ENCODE assay signal across 8 cellular contexts in the genomic region with DNA sequence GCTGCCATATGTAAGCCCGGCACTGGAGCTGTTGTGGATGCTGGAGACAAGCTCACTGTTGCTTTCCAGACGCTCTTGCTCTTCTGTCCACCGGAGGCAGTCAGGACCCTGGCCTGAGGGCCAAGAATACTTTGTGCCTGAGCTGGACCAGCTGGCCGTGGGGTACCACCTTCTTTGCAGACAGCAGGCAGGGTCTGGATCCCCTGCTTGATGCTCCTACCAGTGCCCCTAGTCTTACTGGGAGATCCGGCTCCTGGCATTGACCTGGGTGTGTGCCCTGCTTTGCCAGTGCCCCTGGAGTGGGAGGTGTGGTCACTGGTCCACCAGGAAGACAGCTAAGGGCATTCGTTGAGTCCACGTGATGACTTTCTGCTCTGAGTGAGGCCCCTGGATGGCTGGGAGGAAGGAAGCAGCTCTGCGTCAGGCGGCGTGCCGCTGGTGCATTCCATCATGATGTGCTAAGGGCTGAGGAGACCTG. TPM values are rescaled to one million over a fixed set of nuclear protein-coding genes. Genes with fewer than 3 reads are reported as not detected.
DNase-seq lines count a peak whose midpoint lies in the region; ATAC-seq and TF ChIP-seq lines count a peak whose summit lies in the region.

No MANE protein-coding gene starts in this region.

- H3K27ac ChIP-seq in SU-DHL-6 (ENCODE audit: low read depth, low read length) (no peak overlapping the region), thyroid gland (peak overlapping the region in 2 of 3 donors; percentile 61 to 82)

- ATAC-seq in GM21723 (IDR thresholded peaks at IDR 0.05; ENCODE audit: unreplicated experiment) = no peak

- no peak overlapping the region for H2AFZ ChIP-seq in SU-DHL-6 (ENCODE audit: low read depth, low read length, severe bottlenecking)

- TF ChIP-seq POLR2A in thyroid gland (IDR thresholded peaks at IDR 0.05) = no peak

- no peaks in the 10 kb centered on the region for H4K20me1 ChIP-seq in SU-DHL-6 (ENCODE audit: low read depth, low read length)

- H3K4me1 ChIP-seq in thyroid gland = peaks cover 13 to 50% of the 10 kb centered on the region in 2 donors

- H3F3A ChIP-seq in SU-DHL-6 (ENCODE audit: insufficient read depth) = no peaks in the 10 kb centered on the region

- H3K27me3 ChIP-seq in SU-DHL-6 (ENCODE audit: low read length) (no peaks in the 10 kb centered on the region), thyroid gland (no peaks in the 10 kb centered on the region)

- peak; percentile 55 for DNase-seq in activated effector memory CD4-positive, alpha-beta T cell treated with anti-CD3 and anti-CD28 coated beads, Interleukin-2, amount 50 U/mL, for 16 hours
- no peak for DNase-seq in activated effector memory CD4-positive, alpha-beta T cell treated with Interleukin-2 at 50 U/mL for 16 hours
- no peak for DNase-seq in foreskin fibroblast
- DNase-seq in thyroid gland = no peak
- no peak for DNase-seq in NCI-H2081 treated with DMSO at 0.1 percent for 48 hours (lab: John Stamatoyannopoulos, UW)
- DNase-seq in activated CD4-positive, alpha-beta T cell treated with anti-CD3 and anti-CD28 coated beads, Interleukin-2, amount 50 U/mL, for 4 hours = no peak

- H3K4me3 ChIP-seq in SU-DHL-6 (ENCODE audit: insufficient read depth, low read length, poor library complexity, severe bottlenecking) (no peak overlapping the region), foreskin fibroblast (ENCODE audit: low read depth in 1 of 2, low read length in 2 of 2) (no peak overlapping the region), thyroid gland (replicated peaks in 1 of 3) (no peak overlapping the region)

- no peaks in the 10 kb centered on the region for H3K36me3 ChIP-seq in SU-DHL-6 (ENCODE audit: low read length)
- no peaks in the 10 kb centered on the region for H3K36me3 ChIP-seq in thyroid gland

- H3K4me2 ChIP-seq in SU-DHL-6 (ENCODE audit: low read depth, low read length, poor library complexity, severe bottlenecking) = no peak overlapping the region

- intact Hi-C loops in thyroid gland (cut with DNase I) = no loop called here

- TF ChIP-seq CTCF in SU-DHL-6 (IDR thresholded peaks at IDR 0.05; ENCODE audit: insufficient read depth, low read length, poor library complexity, severe bottlenecking) = peak; percentile 7
- peak; percentile 17 for TF ChIP-seq CTCF in foreskin fibroblast (IDR thresholded peaks at IDR 0.05; ENCODE audit: low read depth, low read length)
- TF ChIP-seq CTCF in thyroid gland (IDR thresholded peaks at IDR 0.05) = no peak

- no peaks in the 10 kb centered on the region for H3K9me2 ChIP-seq in SU-DHL-6 (replicated peaks; ENCODE audit: insufficient read depth, low read length)

- H3K79me2 ChIP-seq in SU-DHL-6 (ENCODE audit: insufficient read depth, low read length) = no peaks in the 10 kb centered on the region

- no peaks in the 10 kb centered on the region for H3K9me3 ChIP-seq in SU-DHL-6 (ENCODE audit: insufficient read depth, low read length)
- H3K9me3 ChIP-seq in thyroid gland = no peaks in the 10 kb centered on the region

- no peak overlapping the region for H3K9ac ChIP-seq in SU-DHL-6 (ENCODE audit: low read length)

- WGBS in thyroid gland, 2 donors = 90 to 94% methylated on average over 9 to 11 of the region's 11 CpGs

RNA-seq across cellular contexts. Expression of a gene that starts 59.3 kb away (rescaled TPM):
- 100 to 1,000 TPM in 2 of 4 donors, 10 to 100 TPM in 2; 76.1 to 113 (median 96.6) TPM for total RNA-seq in thyroid gland

Comparison
In these comparisons a context has a peak if more than half of its experiments do, and no peak if none do; other contexts are left out.
1. CTCF ChIP-seq: peak in SU-DHL-6 (single experiment) and foreskin fibroblast (single experiment); none in thyroid gland (0 of 6).